1 cellular context compared by ENCODE assay signal in the genomic region with DNA sequence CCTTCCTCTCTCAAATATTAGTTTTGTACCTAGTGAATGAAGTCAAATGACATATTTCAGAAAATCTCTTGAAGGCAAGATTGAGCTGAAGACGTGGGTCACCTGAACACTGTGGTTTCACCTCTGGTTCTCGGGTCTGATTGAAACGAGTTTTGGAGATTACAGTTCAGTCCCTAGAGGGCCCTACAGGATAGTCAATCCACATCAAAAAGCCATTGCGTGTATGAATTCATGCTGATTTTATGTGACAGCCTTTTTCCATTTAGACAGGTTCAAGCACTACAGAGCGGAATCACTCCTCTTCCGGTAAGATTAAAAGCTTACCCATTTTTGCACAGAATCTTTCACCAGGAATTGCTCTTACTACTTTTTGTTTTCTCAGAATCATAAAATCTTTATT.
A peak's percentile ranks its signal among the peaks of the same experiment; 100 is the strongest.
TF ChIP-seq lines count a peak whose summit lies in the region.

No MANE protein-coding gene starts in this region.

TF ChIP-seq in K562, 482 proteins besides CTCF, POLR2A, EP300 and RAD21 (continued from another document and continues in another):
- TF ChIP-seq, protein P1, sequence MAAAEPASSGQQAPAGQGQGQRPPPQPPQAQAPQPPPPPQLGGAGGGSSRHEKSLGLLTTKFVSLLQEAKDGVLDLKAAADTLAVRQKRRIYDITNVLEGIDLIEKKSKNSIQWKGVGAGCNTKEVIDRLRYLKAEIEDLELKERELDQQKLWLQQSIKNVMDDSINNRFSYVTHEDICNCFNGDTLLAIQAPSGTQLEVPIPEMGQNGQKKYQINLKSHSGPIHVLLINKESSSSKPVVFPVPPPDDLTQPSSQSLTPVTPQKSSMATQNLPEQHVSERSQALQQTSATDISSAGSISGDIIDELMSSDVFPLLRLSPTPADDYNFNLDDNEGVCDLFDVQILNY (CRISPR knock-in tag; IDR thresholded peaks at IDR 0.05) = no peak
- TF ChIP-seq POLR2G (IDR thresholded peaks at IDR 0.05; ENCODE audit: low read depth, low read length) (no peak), TSC22D4 (tag; IDR thresholded peaks at IDR 0.05) (no peak), ZNF778 (CRISPR knock-in tag; IDR thresholded peaks at IDR 0.05) (no peak), ZNF212 (CRISPR knock-in tag; IDR thresholded peaks at IDR 0.05) (no peak), MAFK (IDR thresholded peaks at IDR 0.05; ENCODE audit: low read length) (no peak), TOE1 (IDR thresholded peaks at IDR 0.05; ENCODE audit: borderline replicate concordance) (no peak), TOE1 (CRISPR knock-in tag; IDR thresholded peaks at IDR 0.05; ENCODE audit: borderline replicate concordance, low read depth) (no peak), EWSR1 (IDR thresholded peaks at IDR 0.05; ENCODE audit: borderline replicate concordance, low read depth, partially characterized antibody) (no peak), ZNF830 (CRISPR knock-in tag; IDR thresholded peaks at IDR 0.05) (no peak), RUNX1 (IDR thresholded peaks at IDR 0.05; ENCODE audit: low read depth) (no peak), ZNF408 (CRISPR knock-in tag; IDR thresholded peaks at IDR 0.05; ENCODE audit: low read depth) (no peak), ILK (tag; IDR thresholded peaks at IDR 0.05; ENCODE audit: borderline replicate concordance, low read depth) (no peak), EZH2 (IDR thresholded peaks at IDR 0.05; ENCODE audit: borderline replicate concordance, low read depth, low read length) (no peak), KAT2B (IDR thresholded peaks at IDR 0.05; ENCODE audit: low read depth, low read length) (no peak), SMC3 (conservative IDR thresholded peaks at IDR 0.05; ENCODE audit: insufficient read depth, low read depth, low read length) (peak; percentile 71), ZNF584 (CRISPR knock-in tag; IDR thresholded peaks at IDR 0.05; ENCODE audit: low read depth) (no peak), OTX1 (CRISPR knock-in tag; IDR thresholded peaks at IDR 0.05) (no peak), CAMTA2 (CRISPR knock-in tag; conservative IDR thresholded peaks at IDR 0.05) (no peak), ZNF165 (CRISPR knock-in tag; IDR thresholded peaks at IDR 0.05; ENCODE audit: borderline replicate concordance) (no peak), FOSL1 (tag; conservative IDR thresholded peaks at IDR 0.05) (peak; percentile 48; the same call in 1 of the 2 replicates), RNF2 (IDR thresholded peaks at IDR 0.05) (no peak), ARID2 (IDR thresholded peaks at IDR 0.05) (peak; percentile 39; the same call in 1 of the 2 replicates), ZNF253 (CRISPR knock-in tag; conservative IDR thresholded peaks at IDR 0.05) (no peak), CBX2 (IDR thresholded peaks at IDR 0.05; ENCODE audit: insufficient read depth, low read length, poor library complexity, severe bottlenecking) (no peak), NFE2 (IDR thresholded peaks at IDR 0.05; ENCODE audit: low read depth) (no peak)
- TF ChIP-seq, protein P2, sequence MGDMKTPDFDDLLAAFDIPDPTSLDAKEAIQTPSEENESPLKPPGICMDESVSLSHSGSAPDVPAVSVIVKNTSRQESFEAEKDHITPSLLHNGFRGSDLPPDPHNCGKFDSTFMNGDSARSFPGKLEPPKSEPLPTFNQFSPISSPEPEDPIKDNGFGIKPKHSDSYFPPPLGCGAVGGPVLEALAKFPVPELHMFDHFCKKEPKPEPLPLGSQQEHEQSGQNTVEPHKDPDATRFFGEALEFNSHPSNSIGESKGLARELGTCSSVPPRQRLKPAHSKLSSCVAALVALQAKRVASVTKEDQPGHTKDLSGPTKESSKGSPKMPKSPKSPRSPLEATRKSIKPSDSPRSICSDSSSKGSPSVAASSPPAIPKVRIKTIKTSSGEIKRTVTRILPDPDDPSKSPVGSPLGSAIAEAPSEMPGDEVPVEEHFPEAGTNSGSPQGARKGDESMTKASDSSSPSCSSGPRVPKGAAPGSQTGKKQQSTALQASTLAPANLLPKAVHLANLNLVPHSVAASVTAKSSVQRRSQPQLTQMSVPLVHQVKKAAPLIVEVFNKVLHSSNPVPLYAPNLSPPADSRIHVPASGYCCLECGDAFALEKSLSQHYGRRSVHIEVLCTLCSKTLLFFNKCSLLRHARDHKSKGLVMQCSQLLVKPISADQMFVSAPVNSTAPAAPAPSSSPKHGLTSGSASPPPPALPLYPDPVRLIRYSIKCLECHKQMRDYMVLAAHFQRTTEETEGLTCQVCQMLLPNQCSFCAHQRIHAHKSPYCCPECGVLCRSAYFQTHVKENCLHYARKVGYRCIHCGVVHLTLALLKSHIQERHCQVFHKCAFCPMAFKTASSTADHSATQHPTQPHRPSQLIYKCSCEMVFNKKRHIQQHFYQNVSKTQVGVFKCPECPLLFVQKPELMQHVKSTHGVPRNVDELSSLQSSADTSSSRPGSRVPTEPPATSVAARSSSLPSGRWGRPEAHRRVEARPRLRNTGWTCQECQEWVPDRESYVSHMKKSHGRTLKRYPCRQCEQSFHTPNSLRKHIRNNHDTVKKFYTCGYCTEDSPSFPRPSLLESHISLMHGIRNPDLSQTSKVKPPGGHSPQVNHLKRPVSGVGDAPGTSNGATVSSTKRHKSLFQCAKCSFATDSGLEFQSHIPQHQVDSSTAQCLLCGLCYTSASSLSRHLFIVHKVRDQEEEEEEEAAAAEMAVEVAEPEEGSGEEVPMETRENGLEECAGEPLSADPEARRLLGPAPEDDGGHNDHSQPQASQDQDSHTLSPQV (IDR thresholded peaks at IDR 0.05) = 0 out of 2 replicates have a peak, but pooled peaks have one; percentile 30
- TF ChIP-seq, protein P3, sequence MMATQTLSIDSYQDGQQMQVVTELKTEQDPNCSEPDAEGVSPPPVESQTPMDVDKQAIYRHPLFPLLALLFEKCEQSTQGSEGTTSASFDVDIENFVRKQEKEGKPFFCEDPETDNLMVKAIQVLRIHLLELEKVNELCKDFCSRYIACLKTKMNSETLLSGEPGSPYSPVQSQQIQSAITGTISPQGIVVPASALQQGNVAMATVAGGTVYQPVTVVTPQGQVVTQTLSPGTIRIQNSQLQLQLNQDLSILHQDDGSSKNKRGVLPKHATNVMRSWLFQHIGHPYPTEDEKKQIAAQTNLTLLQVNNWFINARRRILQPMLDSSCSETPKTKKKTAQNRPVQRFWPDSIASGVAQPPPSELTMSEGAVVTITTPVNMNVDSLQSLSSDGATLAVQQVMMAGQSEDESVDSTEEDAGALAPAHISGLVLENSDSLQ (IDR thresholded peaks at IDR 0.05) = 0 out of 2 replicates have a peak, but pooled peaks have one; percentile 28
- TF ChIP-seq, protein P4, sequence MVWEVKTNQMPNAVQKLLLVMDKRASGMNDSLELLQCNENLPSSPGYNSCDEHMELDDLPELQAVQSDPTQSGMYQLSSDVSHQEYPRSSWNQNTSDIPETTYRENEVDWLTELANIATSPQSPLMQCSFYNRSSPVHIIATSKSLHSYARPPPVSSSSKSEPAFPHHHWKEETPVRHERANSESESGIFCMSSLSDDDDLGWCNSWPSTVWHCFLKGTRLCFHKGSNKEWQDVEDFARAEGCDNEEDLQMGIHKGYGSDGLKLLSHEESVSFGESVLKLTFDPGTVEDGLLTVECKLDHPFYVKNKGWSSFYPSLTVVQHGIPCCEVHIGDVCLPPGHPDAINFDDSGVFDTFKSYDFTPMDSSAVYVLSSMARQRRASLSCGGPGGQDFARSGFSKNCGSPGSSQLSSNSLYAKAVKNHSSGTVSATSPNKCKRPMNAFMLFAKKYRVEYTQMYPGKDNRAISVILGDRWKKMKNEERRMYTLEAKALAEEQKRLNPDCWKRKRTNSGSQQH (CRISPR knock-in tag; IDR thresholded peaks at IDR 0.05) = no peak
- TF ChIP-seq, protein P5, sequence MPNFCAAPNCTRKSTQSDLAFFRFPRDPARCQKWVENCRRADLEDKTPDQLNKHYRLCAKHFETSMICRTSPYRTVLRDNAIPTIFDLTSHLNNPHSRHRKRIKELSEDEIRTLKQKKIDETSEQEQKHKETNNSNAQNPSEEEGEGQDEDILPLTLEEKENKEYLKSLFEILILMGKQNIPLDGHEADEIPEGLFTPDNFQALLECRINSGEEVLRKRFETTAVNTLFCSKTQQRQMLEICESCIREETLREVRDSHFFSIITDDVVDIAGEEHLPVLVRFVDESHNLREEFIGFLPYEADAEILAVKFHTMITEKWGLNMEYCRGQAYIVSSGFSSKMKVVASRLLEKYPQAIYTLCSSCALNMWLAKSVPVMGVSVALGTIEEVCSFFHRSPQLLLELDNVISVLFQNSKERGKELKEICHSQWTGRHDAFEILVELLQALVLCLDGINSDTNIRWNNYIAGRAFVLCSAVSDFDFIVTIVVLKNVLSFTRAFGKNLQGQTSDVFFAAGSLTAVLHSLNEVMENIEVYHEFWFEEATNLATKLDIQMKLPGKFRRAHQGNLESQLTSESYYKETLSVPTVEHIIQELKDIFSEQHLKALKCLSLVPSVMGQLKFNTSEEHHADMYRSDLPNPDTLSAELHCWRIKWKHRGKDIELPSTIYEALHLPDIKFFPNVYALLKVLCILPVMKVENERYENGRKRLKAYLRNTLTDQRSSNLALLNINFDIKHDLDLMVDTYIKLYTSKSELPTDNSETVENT (CRISPR knock-in tag; IDR thresholded peaks at IDR 0.05) = no peak
- TF ChIP-seq, protein P6, sequence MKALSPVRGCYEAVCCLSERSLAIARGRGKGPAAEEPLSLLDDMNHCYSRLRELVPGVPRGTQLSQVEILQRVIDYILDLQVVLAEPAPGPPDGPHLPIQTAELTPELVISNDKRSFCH (CRISPR knock-in tag; IDR thresholded peaks at IDR 0.05) = no peak
- TF ChIP-seq, protein P6 (tag; IDR thresholded peaks at IDR 0.05) = no peak
- TF ChIP-seq, protein P7, sequence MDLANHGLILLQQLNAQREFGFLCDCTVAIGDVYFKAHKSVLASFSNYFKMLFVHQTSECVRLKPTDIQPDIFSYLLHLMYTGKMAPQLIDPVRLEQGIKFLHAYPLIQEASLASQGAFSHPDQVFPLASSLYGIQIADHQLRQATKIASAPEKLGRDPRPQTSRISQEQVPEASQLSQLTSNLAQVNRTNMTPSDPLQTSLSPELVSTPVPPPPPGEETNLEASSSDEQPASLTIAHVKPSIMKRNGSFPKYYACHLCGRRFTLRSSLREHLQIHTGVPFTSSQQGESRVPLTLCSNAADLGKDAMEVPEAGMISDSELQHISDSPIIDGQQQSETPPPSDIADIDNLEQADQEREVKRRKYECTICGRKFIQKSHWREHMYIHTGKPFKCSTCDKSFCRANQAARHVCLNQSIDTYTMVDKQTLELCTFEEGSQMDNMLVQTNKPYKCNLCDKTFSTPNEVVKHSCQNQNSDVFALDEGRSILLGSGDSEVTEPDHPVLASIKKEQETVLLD (IDR thresholded peaks at IDR 0.05) = no peak
- TF ChIP-seq, protein P8, sequence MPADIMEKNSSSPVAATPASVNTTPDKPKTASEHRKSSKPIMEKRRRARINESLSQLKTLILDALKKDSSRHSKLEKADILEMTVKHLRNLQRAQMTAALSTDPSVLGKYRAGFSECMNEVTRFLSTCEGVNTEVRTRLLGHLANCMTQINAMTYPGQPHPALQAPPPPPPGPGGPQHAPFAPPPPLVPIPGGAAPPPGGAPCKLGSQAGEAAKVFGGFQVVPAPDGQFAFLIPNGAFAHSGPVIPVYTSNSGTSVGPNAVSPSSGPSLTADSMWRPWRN (IDR thresholded peaks at IDR 0.05; ENCODE audit: low read depth) = no peak
- TF ChIP-seq, protein P9, sequence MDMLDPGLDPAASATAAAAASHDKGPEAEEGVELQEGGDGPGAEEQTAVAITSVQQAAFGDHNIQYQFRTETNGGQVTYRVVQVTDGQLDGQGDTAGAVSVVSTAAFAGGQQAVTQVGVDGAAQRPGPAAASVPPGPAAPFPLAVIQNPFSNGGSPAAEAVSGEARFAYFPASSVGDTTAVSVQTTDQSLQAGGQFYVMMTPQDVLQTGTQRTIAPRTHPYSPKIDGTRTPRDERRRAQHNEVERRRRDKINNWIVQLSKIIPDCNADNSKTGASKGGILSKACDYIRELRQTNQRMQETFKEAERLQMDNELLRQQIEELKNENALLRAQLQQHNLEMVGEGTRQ (CRISPR knock-in tag; IDR thresholded peaks at IDR 0.05) = no peak
- TF ChIP-seq, protein P10, sequence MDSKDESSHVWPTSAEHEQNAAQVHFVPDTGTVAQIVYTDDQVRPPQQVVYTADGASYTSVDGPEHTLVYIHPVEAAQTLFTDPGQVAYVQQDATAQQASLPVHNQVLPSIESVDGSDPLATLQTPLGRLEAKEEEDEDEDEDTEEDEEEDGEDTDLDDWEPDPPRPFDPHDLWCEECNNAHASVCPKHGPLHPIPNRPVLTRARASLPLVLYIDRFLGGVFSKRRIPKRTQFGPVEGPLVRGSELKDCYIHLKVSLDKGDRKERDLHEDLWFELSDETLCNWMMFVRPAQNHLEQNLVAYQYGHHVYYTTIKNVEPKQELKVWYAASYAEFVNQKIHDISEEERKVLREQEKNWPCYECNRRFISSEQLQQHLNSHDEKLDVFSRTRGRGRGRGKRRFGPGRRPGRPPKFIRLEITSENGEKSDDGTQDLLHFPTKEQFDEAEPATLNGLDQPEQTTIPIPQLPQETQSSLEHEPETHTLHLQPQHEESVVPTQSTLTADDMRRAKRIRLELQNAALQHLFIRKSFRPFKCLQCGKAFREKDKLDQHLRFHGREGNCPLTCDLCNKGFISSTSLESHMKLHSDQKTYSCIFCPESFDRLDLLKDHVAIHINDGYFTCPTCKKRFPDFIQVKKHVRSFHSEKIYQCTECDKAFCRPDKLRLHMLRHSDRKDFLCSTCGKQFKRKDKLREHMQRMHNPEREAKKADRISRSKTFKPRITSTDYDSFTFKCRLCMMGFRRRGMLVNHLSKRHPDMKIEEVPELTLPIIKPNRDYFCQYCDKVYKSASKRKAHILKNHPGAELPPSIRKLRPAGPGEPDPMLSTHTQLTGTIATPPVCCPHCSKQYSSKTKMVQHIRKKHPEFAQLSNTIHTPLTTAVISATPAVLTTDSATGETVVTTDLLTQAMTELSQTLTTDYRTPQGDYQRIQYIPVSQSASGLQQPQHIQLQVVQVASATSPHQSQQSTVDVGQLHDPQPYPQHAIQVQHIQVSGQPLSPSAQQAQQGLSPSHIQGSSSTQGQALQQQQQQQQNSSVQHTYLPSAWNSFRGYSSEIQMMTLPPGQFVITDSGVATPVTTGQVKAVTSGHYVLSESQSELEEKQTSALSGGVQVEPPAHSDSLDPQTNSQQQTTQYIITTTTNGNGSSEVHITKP (IDR thresholded peaks at IDR 0.05; ENCODE audit: partially characterized antibody) = no peak
